Comparison of ENCODE assay signal across 8 cellular contexts in the genomic region with DNA sequence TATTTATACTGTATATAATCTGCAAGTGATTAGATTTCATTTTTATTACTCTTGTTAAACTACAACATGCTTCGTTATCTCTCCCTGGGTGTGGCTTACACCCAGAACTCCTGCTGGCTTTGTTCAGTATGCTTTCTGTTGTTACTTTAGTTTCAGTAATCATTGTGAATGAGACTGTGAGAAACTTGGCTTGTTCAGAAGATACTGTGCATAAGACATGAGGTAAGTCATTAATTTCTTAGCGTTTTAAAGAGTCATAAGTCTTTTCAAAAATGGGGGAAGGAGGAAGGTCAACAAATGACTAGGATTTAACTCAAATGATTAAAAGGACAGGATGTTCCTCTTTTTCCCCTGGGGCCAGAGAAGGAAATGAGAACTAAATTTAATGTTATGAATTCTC. TPM values are rescaled to one million over a fixed set of nuclear protein-coding genes. Genes with fewer than 3 reads are reported as not detected.
DNase-seq lines count a peak whose midpoint lies in the region; ATAC-seq and TF ChIP-seq lines count a peak whose summit lies in the region.
"Had no signal": no experiment of that assay in that cellular context is flagged by ENCODE, and none has a peak within 500 bp of the region (broad histone marks: within the 10 kb centered on the region; RNA-seq: fewer than 3 reads in every experiment).

No MANE protein-coding gene starts in this region.

- WGBS in body of pancreas, 2 donors: 3 to 7% methylated on average over 2 of the region's 2 CpGs
- 20 to 27% methylated on average over 2 of the region's 2 CpGs for WGBS in testis, 2 donors

- no peaks in the 10 kb centered on the region for H3K9me3 Mint-ChIP-seq in activated CD4-positive, alpha-beta memory T cell treated with anti-CD3 and anti-CD28 coated beads for 36 hours
- H3K9me3 Mint-ChIP-seq: activated CD4-positive, alpha-beta T cell treated with anti-CD3 and anti-CD28 coated beads, Interleukin-2, amount 10 ng/mL, durations not matched to agents 7 days and 5 days had no signal

- POLR2A ChIA-PET in activated CD4-positive, alpha-beta memory T cell treated with anti-CD3 and anti-CD28 coated beads for 36 hours (lab: Charles Lee): no interaction called here

- CTCF ChIA-PET in activated CD4-positive, alpha-beta memory T cell treated with anti-CD3 and anti-CD28 coated beads for 36 hours (lab: Charles Lee): interaction anchor here (0.9 to 1.4 kb wide), 3 partner anchors 16 to 18 kb away, joined by 3 to 5 read pairs (median 3); no protein-coding TSS in a partner anchor

- H3K36me3 ChIP-seq in body of pancreas (replicated peaks in 1 of 2; ENCODE audit: insufficient read depth in 1 of 2, low read depth in 2 of 2): no peaks in the 10 kb centered on the region
- no peaks in the 10 kb centered on the region for H3K36me3 ChIP-seq in testis (ENCODE audit: low read depth, missing control alignments)

- H3K9me3 ChIP-seq in body of pancreas: no peaks in the 10 kb centered on the region
- H3K9me3 ChIP-seq in testis: no peaks in the 10 kb centered on the region

- DNase-seq in body of pancreas (peak in 1 of 4 donors; percentile 44), testis (peak; percentile 38), COLO668 (lab: John Stamatoyannopoulos, UW; ENCODE audit: unreplicated experiment) (no peak)
- no peak for DNase-seq in effector CD4-positive, alpha-beta T cell
- no peak for DNase-seq in activated CD4-positive, alpha-beta memory T cell treated with anti-CD3 and anti-CD28 coated beads for 36 hours
- DNase-seq: activated CD4-positive, alpha-beta T cell treated with anti-CD3 and anti-CD28 coated beads, Interleukin-2, amount 10 ng/mL, durations not matched to agents 7 days and 5 days had no signal

- no peaks in the 10 kb centered on the region for H3K27me3 Mint-ChIP-seq in activated CD4-positive, alpha-beta memory T cell treated with anti-CD3 and anti-CD28 coated beads for 36 hours

- no peak overlapping the region for H3K27ac Mint-ChIP-seq in activated CD4-positive, alpha-beta memory T cell treated with anti-CD3 and anti-CD28 coated beads for 36 hours
- H3K27ac Mint-ChIP-seq: activated CD4-positive, alpha-beta T cell treated with anti-CD3 and anti-CD28 coated beads, Interleukin-2, amount 10 ng/mL, durations not matched to agents 7 days and 5 days had no signal

- H3K27me3 ChIP-seq in body of pancreas (no peaks in the 10 kb centered on the region), testis (no peaks in the 10 kb centered on the region)

- H3K27ac ChIP-seq in body of pancreas (peak overlapping the region in 3 of 4 donors; percentile 20 to 61 (median 35)), testis (peak overlapping the region; percentile 60 to 74)

- intact Hi-C loops in body of pancreas (cut with DNase I) (no loop called here), testis (cut with DNase I; ENCODE audit: low total_unique reads) (no loop called here)
- intact Hi-C loops in activated CD4-positive, alpha-beta memory T cell treated with anti-CD3 and anti-CD28 coated beads for 36 hours (cut with micrococcal nuclease): no loop called here

- H3K4me1 ChIP-seq in body of pancreas (peaks cover 40% of the 10 kb centered on the region), testis (peaks cover 20% of the 10 kb centered on the region)

- peaks cover 21% of the 10 kb centered on the region for H3K4me1 Mint-ChIP-seq in activated CD4-positive, alpha-beta memory T cell treated with anti-CD3 and anti-CD28 coated beads for 36 hours (ENCODE audit: low read depth)

- TF ChIP-seq POLR2A in body of pancreas (IDR thresholded peaks at IDR 0.05) (no peak), testis (IDR thresholded peaks at IDR 0.05) (no peak)

- ATAC-seq in GM19468 (IDR thresholded peaks at IDR 0.05; ENCODE audit: extremely low read depth, unreplicated experiment) (peak; percentile 91), HG03342 (IDR thresholded peaks at IDR 0.05; ENCODE audit: unreplicated experiment) (peak; percentile 69), body of pancreas (peak; percentile 75)

- H3K4me3 ChIP-seq in body of pancreas: no peak overlapping the region
- peak overlapping the region in 1 of 2 donors; percentile 16 for H3K4me3 ChIP-seq in testis

- H3K4me3 Mint-ChIP-seq in activated CD4-positive, alpha-beta memory T cell treated with anti-CD3 and anti-CD28 coated beads for 36 hours: no peak overlapping the region
- H3K4me3 Mint-ChIP-seq: activated CD4-positive, alpha-beta T cell treated with anti-CD3 and anti-CD28 coated beads, Interleukin-2, amount 10 ng/mL, durations not matched to agents 7 days and 5 days had no signal

- no peaks in the 10 kb centered on the region for H3K36me3 Mint-ChIP-seq in activated CD4-positive, alpha-beta memory T cell treated with anti-CD3 and anti-CD28 coated beads for 36 hours

- TF ChIP-seq CTCF in body of pancreas (IDR thresholded peaks at IDR 0.05) (no peak), testis (IDR thresholded peaks at IDR 0.05) (no peak)

RNA-seq across cellular contexts. Expression of gene ADD3, which starts 11.6 kb away (rescaled TPM):
- 10 to 100 TPM; 37.9 to 40.5 TPM for total RNA-seq in body of pancreas
- total RNA-seq in testis: 100 to 1,000 TPM; 240 to 394 TPM
- polyA plus RNA-seq in testis (ENCODE audit: insufficient read depth, low read depth, low replicate concordance): 155 TPM
- 10 to 100 TPM; 92.3 to 93.3 TPM for total RNA-seq in activated CD4-positive, alpha-beta memory T cell treated with anti-CD3 and anti-CD28 coated beads for 36 hours
